Comparison of ENCODE assay signal across 18 cellular contexts in the genomic region with DNA sequence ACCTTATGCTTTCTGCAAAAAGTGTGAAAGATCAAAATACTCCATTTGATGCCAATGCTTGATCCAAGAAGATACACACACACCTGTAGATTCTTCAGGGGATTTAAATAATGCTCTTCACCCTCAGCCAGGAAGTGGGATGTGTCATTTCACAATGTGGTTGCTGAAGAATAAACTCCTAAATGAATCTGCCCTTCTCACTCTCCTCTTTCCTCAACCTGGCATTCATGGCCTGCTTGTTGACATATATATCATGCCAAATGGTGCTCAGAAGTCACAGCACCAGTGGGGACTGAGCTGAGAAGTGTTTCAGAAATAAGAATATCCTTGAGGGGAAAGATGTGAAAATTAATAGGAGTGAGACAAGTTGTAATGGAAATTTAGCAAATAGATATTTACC.
"Had no signal": no experiment of that assay in that cellular context is flagged by ENCODE, and none has a peak within 500 bp of the region (broad histone marks: within the 10 kb centered on the region; RNA-seq: fewer than 3 reads in every experiment).

No MANE protein-coding gene starts in this region.

- H3K4me3 Mint-ChIP-seq: activated naive CD8-positive, alpha-beta T cell treated with anti-CD3 and anti-CD28 coated beads, Interleukin-2, amount 10 ng/mL, durations not matched to agents 7 days and 5 days; activated T-helper 1 cell treated with anti-CD3 and anti-CD28 coated beads, Interleukin-12 subunit alpha, Interleukin-12 subunit beta, Interleukin-2, Interleukin-4 antibody, amounts not matched to agents 30 ng/mL and 10 ng/mL and 1 ng/mL, durations not matched to agents 14 hours and 24 hours and 36 hours; memory B cell; naive thymus-derived CD8-positive, alpha-beta T cell; type B pancreatic cell had no signal

- H3K9me3 Mint-ChIP-seq: activated naive CD8-positive, alpha-beta T cell treated with anti-CD3 and anti-CD28 coated beads, Interleukin-2, amount 10 ng/mL, durations not matched to agents 7 days and 5 days; activated T-helper 1 cell treated with anti-CD3 and anti-CD28 coated beads, Interleukin-12 subunit alpha, Interleukin-12 subunit beta, Interleukin-2, Interleukin-4 antibody, amounts not matched to agents 30 ng/mL and 10 ng/mL and 1 ng/mL, durations not matched to agents 14 hours and 24 hours and 36 hours; memory B cell; naive thymus-derived CD8-positive, alpha-beta T cell; type B pancreatic cell had no signal

- H3K27me3 Mint-ChIP-seq: type B pancreatic cell had no signal

- DNase-seq: activated naive CD4-positive, alpha-beta T cell; activated naive CD8-positive, alpha-beta T cell treated with anti-CD3 and anti-CD28 coated beads, Interleukin-2, amount 10 ng/mL, durations not matched to agents 7 days and 5 days; brain microvascular endothelial cell; cerebellar nuclear complex; effector CD8-positive, alpha-beta T cell; foreskin fibroblast; hippocampal formation; kidney glomerular epithelial cell; left ventricle myocardium superior; naive thymus-derived CD8-positive, alpha-beta T cell; stimulated activated CD4-positive, alpha-beta T cell treated with anti-CD3 and anti-CD28 coated beads, Interleukin-15, amount 100 ng/mL, for 24 hours; stimulated activated CD4-positive, alpha-beta T cell treated with anti-CD3 and anti-CD28 coated beads, Interleukin-4, amount 100 ng/mL, for 1 hour; stimulated activated naive CD4-positive, alpha-beta T cell treated with Interleukin-2 at 50 U/mL for 16 hours; substantia nigra; T-helper 9 cell had no signal

- H3K27ac Mint-ChIP-seq: activated naive CD8-positive, alpha-beta T cell treated with anti-CD3 and anti-CD28 coated beads, Interleukin-2, amount 10 ng/mL, durations not matched to agents 7 days and 5 days; activated T-helper 1 cell treated with anti-CD3 and anti-CD28 coated beads, Interleukin-12 subunit alpha, Interleukin-12 subunit beta, Interleukin-2, Interleukin-4 antibody, amounts not matched to agents 30 ng/mL and 10 ng/mL and 1 ng/mL, durations not matched to agents 14 hours and 24 hours and 36 hours; memory B cell; type B pancreatic cell had no signal

- ATAC-seq: left ventricle myocardium superior; naive thymus-derived CD8-positive, alpha-beta T cell had no signal

- H3K4me1 Mint-ChIP-seq: activated naive CD8-positive, alpha-beta T cell treated with anti-CD3 and anti-CD28 coated beads, Interleukin-2, amount 10 ng/mL, durations not matched to agents 7 days and 5 days; memory B cell; naive thymus-derived CD8-positive, alpha-beta T cell had no signal

- H3K36me3 Mint-ChIP-seq: activated naive CD8-positive, alpha-beta T cell treated with anti-CD3 and anti-CD28 coated beads, Interleukin-2, amount 10 ng/mL, durations not matched to agents 7 days and 5 days; memory B cell; naive thymus-derived CD8-positive, alpha-beta T cell; type B pancreatic cell had no signal
